33 cellular contexts compared by ENCODE assay signal in genomic region chr1:147787765-147788164, GRCh38. TPM values are rescaled to one million over a fixed set of nuclear protein-coding genes. Genes with fewer than 3 reads are reported as not detected.
"Had no signal": no experiment of that assay in that cellular context is flagged by ENCODE, and none has a peak within 500 bp of the region (broad histone marks: within the 10 kb centered on the region; RNA-seq: fewer than 3 reads in every experiment).

No MANE protein-coding gene starts in this region.

- H3K36me3 ChIP-seq: ascending aorta, cardiac muscle cell, SJCRH30 had no signal

- H3K4me3 ChIP-seq: ascending aorta, cardiac muscle cell, PC-9, SJCRH30, SK-N-MC had no signal

- ATAC-seq: activated CD8-positive, alpha-beta T cell treated with anti-CD3 and anti-CD28 coated beads for 36 hours; activated T-cell treated with anti-CD3 and anti-CD28 coated beads, Interleukin-2, amount 50 U/mL, for 72 hours; activated T-helper 17 cell treated with anti-CD3 and anti-CD28 coated beads, Interleukin-2, amount 50 U/mL, for 72 hours had no signal

- H3K27ac ChIP-seq: ascending aorta, cardiac muscle cell, PC-9, RWPE1, SJCRH30, SK-N-MC had no signal

- DNase-seq: activated CD4-positive, alpha-beta T cell treated with anti-CD3 and anti-CD28 coated beads, Interleukin-2, amount 10 ng/mL, durations not matched to agents 24 days and 14 days; activated CD4-positive, alpha-beta T cell treated with anti-CD3 and anti-CD28 coated beads, Interleukin-2, amount 50 U/mL, for 4 hours; activated CD8-positive, alpha-beta T cell treated with anti-CD3 and anti-CD28 coated beads for 36 hours; activated gamma-delta T cell; activated naive CD4-positive, alpha-beta T cell treated with Interleukin-2 at 50 U/mL for 16 hours; activated naive CD8-positive, alpha-beta T cell treated with anti-CD3 and anti-CD28 coated beads, Interleukin-2, amount 10 ng/mL, durations not matched to agents 7 days and 5 days; activated T-cell treated with anti-CD3 and anti-CD28 coated beads, Interleukin-2, amount 50 U/mL, for 1 hour; activated T-cell treated with anti-CD3 and anti-CD28 coated beads, Interleukin-2, amount 50 U/mL, for 72 hours; amygdala; Karpas-422; KBM-7; NCI-H1048; NCI-H1105 treated with DMSO at 0.1 percent for 48 hours; NCI-H1436; NCI-H1694; NCI-H1930; NCI-H2081 treated with DMSO at 0.1 percent for 48 hours; NCI-H226; NCI-H524 treated with DMSO at 0.1 percent for 48 hours; NK-92 treated with Interleukin-12 subunit alpha and Interleukin-12 subunit beta, amount 100 ng/mL, for 24 hours; PC-9; SHP77; SJCRH30; T1000 had no signal

- FAIRE-seq: RCC 7860 had no signal

- H3K9me3 ChIP-seq: ascending aorta, SJCRH30 had no signal

- H3K4me1 ChIP-seq: ascending aorta, SJCRH30 had no signal

- H3K4me2 ChIP-seq: PC-9 had no signal

- H3K27me3 ChIP-seq: ascending aorta, SJCRH30 had no signal

RNA-seq across cellular contexts. Expression of gene GJA5, which starts 27.4 kb away (rescaled TPM):
- total RNA-seq: activated CD4-positive, alpha-beta T cell treated with anti-CD3 and anti-CD28 coated beads, Interleukin-2, amount 10 ng/mL, durations not matched to agents 24 days and 14 days; activated CD8-positive, alpha-beta memory T cell treated with anti-CD3 and anti-CD28 coated beads for 36 hours; activated CD8-positive, alpha-beta T cell treated with anti-CD3 and anti-CD28 coated beads for 36 hours; activated naive CD8-positive, alpha-beta T cell treated with anti-CD3 and anti-CD28 coated beads, Interleukin-2, amount 10 ng/mL, durations not matched to agents 7 days and 5 days; activated T-cell treated with anti-CD3 and anti-CD28 coated beads, Interleukin-2, amount 50 U/mL, for 72 hours; activated T-helper 17 cell treated with anti-CD3 and anti-CD28 coated beads, Interleukin-2, amount 50 U/mL, for 72 hours; SJCRH30; T-helper 1 cell treated with Interleukin-12 subunit alpha and Interleukin-12 subunit beta and Interleukin-4 antibody, amounts not matched to agents 30 ng/mL and 1 ng/mL, for 36 hours; T-helper 2 cell treated with Interferon-gamma antibody and Interleukin-4, amounts not matched to agents 100 ng/mL and 5 ng/mL, for 36 hours had no signal
